35 cellular contexts compared by ENCODE assay signal in genomic region chr9:96784021-96784420, GRCh38.
"Had no signal": no experiment of that assay in that cellular context is flagged by ENCODE, and none has a peak within 500 bp of the region (broad histone marks: within the 10 kb centered on the region; RNA-seq: fewer than 3 reads in every experiment).

No MANE protein-coding gene starts in this region.

- DNase-seq: Karpas-422, Kasumi-1, MG63, MM.1S, MV-4-11, NCI-H1048, NCI-H1092, NCI-H1092 treated with DMSO at 0.1 percent for 48 hours, NCI-H1105, NCI-H1105 treated with DMSO at 0.1 percent for 48 hours, NCI-H1417, NCI-H1417 treated with DMSO at 0.1 percent for 48 hours, NCI-H1436, NCI-H1436 treated with DMSO at 0.1 percent for 48 hours, NCI-H146, NCI-H1694, NCI-H1694 treated with DMSO at 0.1 percent for 48 hours, NCI-H187, NCI-H187 treated with DMSO at 0.1 percent for 48 hours, NCI-H1930, NCI-H2029, NCI-H2029 treated with DMSO at 0.1 percent for 48 hours, NCI-H2081, NCI-H2081 treated with DMSO at 0.1 percent for 48 hours, NCI-H2107, NCI-H2171, NCI-H2171 treated with DMSO at 0.1 percent for 48 hours, NCI-H2227 treated with DMSO at 0.1 percent for 48 hours, NCI-H226, NCI-H345, NCI-H446, NCI-H446 treated with DMSO at 0.1 percent for 48 hours, NCI-H510A, NCI-H510A treated with DMSO at 0.1 percent for 48 hours, NCI-H524 had no signal

- H3K9me3 ChIP-seq: MG63 had no signal

- H3K27me3 ChIP-seq: MG63 had no signal

- H3K4me3 ChIP-seq: MG63 had no signal

- H3K36me3 ChIP-seq: MG63 had no signal
